9 cellular contexts compared by ENCODE assay signal in genomic region chr1:210332719-210333398, GRCh38. TPM values are rescaled to one million over a fixed set of nuclear protein-coding genes. Genes with fewer than 3 reads are reported as not detected.
DNase-seq lines count a peak whose midpoint lies in the region; ATAC-seq, FAIRE-seq and TF ChIP-seq lines count a peak whose summit lies in the region.
"Had no signal": no experiment of that assay in that cellular context is flagged by ENCODE, and none has a peak within 500 bp of the region (broad histone marks: within the 10 kb centered on the region; RNA-seq: fewer than 3 reads in every experiment).

No MANE protein-coding gene starts in this region.

- H3K9me3 Mint-ChIP-seq in MCF 10A (ENCODE audit: unreplicated experiment) = no peaks in the 10 kb centered on the region
- H3K9me3 Mint-ChIP-seq: natural killer cell had no signal

- ATAC-seq in HG03175 (IDR thresholded peaks at IDR 0.05; ENCODE audit: unreplicated experiment) = peak; percentile 70

- no peak for FAIRE-seq in HTR-8/SVneo (lab: Jason Lieb, UNC)

- no peaks in the 10 kb centered on the region for H3K27me3 ChIP-seq in breast epithelium

- H3K4me1 Mint-ChIP-seq in MCF 10A (ENCODE audit: insufficient read depth, unreplicated experiment) = peaks cover 26% of the 10 kb centered on the region

- H3K4me1 ChIP-seq in breast epithelium = no peaks in the 10 kb centered on the region

- H3K9me3 ChIP-seq in breast epithelium = no peaks in the 10 kb centered on the region

- H3K36me3 Mint-ChIP-seq in MCF 10A (ENCODE audit: insufficient read depth, unreplicated experiment) = no peaks in the 10 kb centered on the region
- H3K36me3 Mint-ChIP-seq: natural killer cell had no signal

- H3K27ac ChIP-seq in breast epithelium = no peak overlapping the region

- TF ChIP-seq POLR2A in breast epithelium (IDR thresholded peaks at IDR 0.05) = no peak

- no peaks in the 10 kb centered on the region for H3K27me3 Mint-ChIP-seq in MCF 10A (ENCODE audit: insufficient read depth, unreplicated experiment)

- POLR2A ChIA-PET in MCF 10A (lab: Yijun Ruan, JAX) = interaction anchor here (0.5 to 2.9 kb wide), 12 partner anchors 8 to 1337 kb away, joined by 3 to 13 read pairs (median 4); no protein-coding TSS in a partner anchor

- no peak overlapping the region for H3K4me3 ChIP-seq in breast epithelium

- CTCF ChIA-PET in MCF 10A (lab: Yijun Ruan, JAX) = interaction anchor here (0.6 to 15.8 kb wide), 17 partner anchors 8 to 1595 kb away, joined by 3 to 216 read pairs (median 7); no protein-coding TSS in a partner anchor

- H3K36me3 ChIP-seq in breast epithelium = no peaks in the 10 kb centered on the region

- no peak overlapping the region for H3K27ac Mint-ChIP-seq in MCF 10A (ENCODE audit: low read depth, unreplicated experiment)
- H3K27ac Mint-ChIP-seq: natural killer cell had no signal

- no peak for TF ChIP-seq CTCF in MCF 10A (IDR thresholded peaks at IDR 0.05; ENCODE audit: unreplicated experiment)
- TF ChIP-seq CTCF in breast epithelium (IDR thresholded peaks at IDR 0.05) = no peak

- no peak overlapping the region for H3K4me3 Mint-ChIP-seq in MCF 10A (ENCODE audit: unreplicated experiment)
- H3K4me3 Mint-ChIP-seq: natural killer cell had no signal

- DNase-seq in MCF 10A (ENCODE audit: unreplicated experiment) (peak; percentile 97), breast epithelium (ENCODE audit: low spot score in 2 of 2) (no peak), MV-4-11 (lab: John Stamatoyannopoulos, UW) (no peak), HTR-8/SVneo (ENCODE audit: insufficient read length, low spot score) (no peak), NCI-H2081 (lab: John Stamatoyannopoulos, UW) (no peak)
- peak; percentile 63 to 75 for DNase-seq in activated CD4-positive, alpha-beta T cell treated with anti-CD3 and anti-CD28 coated beads, Interleukin-2, amount 50 U/mL, for 48 hours
- peak; percentile 72 for DNase-seq in stimulated activated CD4-positive, alpha-beta T cell treated with anti-CD3 and anti-CD28 coated beads, Interleukin-4, amount 100 ng/mL, for 24 hours
- DNase-seq: natural killer cell had no signal

- no TSS peak for BruUV-seq in MCF 10A (replicated peaks; lab: Mats Ljungman, UMichigan)

- intact Hi-C loops in MCF 10A (cut with micrococcal nuclease) (no loop called here), breast epithelium (cut with DNase I; ENCODE audit: low total_unique reads) (no loop called here)

RNA-seq across cellular contexts. Expression of gene HHAT, which starts 4.2 kb away (rescaled TPM):
- total RNA-seq in MCF 10A (2022) (4.6 and 4.9 TPM in 2 replicates), breast epithelium (10 to 100 TPM in 2 of 3 donors, 1 to 10 TPM in 1; 3.8 to 31.6 (median 15.1) TPM)

Comparison
In these comparisons a context has a peak if more than half of its experiments do, and no peak if none do; other contexts are left out.
1. DNase-seq: peak in MCF 10A (single experiment), activated CD4-positive, alpha-beta T cell treated with anti-CD3 and anti-CD28 coated beads, Interleukin-2, amount 50 U/mL, for 48 hours (2 of 2) and stimulated activated CD4-positive, alpha-beta T cell treated with anti-CD3 and anti-CD28 coated beads, Interleukin-4, amount 100 ng/mL, for 24 hours (single experiment); none in breast epithelium (0 of 2), MV-4-11 (single experiment), HTR-8/SVneo (single experiment) and NCI-H2081 (0 of 2).